In the genomic region with DNA sequence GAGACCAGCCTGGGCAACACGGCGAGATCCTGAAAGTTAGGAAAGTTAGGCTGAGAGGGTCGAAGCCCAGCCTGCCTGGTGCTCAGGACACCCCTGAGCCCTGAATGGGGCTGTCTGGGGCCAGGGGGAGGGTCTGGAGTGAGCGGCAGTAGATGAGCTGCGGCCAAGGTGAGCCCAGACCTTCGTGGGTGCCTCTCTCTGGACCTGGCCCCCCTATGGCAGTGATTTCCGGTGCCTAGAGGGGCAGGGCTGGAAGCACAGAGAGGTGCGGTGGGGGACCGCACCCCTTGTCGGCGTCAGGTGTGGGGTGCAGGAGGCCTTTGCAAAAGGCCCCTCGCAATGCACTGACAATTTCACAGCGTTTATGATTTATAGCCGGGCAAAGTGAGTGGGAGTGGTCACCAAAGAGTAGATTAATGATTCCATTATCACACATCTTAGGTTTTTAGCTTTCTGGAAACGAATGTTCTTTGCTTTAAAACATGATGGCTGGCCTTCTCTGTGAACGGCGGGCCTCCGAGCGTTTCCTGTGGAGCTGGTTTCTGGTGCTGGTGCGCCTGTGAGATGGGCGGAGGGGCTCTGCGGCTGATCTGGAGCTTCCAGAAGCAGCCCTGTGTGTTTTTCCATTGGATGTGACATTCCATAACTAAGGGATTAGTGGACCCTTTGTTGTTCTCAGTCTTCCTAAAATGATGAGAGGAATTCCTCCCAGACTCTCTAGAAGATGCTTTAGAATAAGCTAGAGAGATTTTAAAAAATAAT, we compare ENCODE assay signal across 1 cellular context.
TF ChIP-seq lines count a peak whose summit lies in the region.

No MANE protein-coding gene starts in this region.

TF ChIP-seq in H1, 55 proteins besides CTCF, POLR2A, EP300 and RAD21:
- TF ChIP-seq TBP (IDR thresholded peaks at IDR 0.05; ENCODE audit: low read depth, low read length) (no peak), SRF (IDR thresholded peaks at IDR 0.05; ENCODE audit: low read depth, low read length) (no peak), SIRT6 (IDR thresholded peaks at IDR 0.05; ENCODE audit: low read length) (no peak), E2F6 (IDR thresholded peaks at IDR 0.05) (no peak), CBX8 (IDR thresholded peaks at IDR 0.05; ENCODE audit: borderline replicate concordance, low read depth, low read length) (no peak), NRF1 (IDR thresholded peaks at IDR 0.05; ENCODE audit: low read depth, low read length) (no peak), CREB1 (IDR thresholded peaks at IDR 0.05) (no peak), CHD2 (IDR thresholded peaks at IDR 0.05; ENCODE audit: low read length) (no peak)
